Comparison of ENCODE assay signal across 8 cellular contexts in the genomic region with DNA sequence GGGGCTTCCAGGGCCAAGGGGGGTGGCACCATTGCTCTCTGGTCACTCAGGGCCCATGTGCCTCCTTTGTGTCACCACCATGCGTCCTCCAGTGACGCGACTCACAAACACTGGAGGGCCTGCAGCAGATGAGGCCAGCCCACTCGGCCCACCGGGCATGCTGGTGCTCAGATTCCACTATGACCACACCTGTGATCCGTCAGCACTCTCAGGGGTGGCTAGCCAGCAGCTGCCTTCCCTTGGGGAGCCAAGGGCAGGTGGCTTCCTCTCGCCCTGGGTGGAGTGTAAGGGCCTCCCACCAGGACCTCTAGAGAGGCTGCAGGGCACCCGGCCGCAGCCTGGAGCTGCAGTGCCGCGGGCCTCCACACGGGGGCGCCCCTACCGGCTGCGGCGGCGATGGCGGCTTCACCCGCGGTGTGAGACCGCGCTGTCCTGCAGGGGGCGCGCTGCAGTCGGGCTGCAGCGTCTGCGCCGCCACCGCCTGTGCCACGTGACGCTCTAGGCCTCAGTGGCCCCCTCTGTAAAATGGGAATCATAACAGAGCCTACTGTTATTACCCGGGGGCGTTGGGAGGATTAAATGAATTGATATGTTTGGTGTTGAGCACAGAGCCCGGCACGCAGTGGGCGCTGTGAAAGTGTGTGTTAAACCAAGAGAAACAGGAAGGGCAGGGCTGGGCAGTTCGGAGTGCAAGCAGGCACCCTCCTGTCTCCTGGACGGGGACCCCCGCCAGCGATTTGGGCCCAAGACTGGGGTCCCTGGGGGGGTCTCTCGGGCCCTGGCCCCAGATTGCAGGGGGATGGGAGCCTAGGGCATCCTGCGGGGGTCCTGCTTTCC.
DNase-seq lines count a peak whose midpoint lies in the region; ATAC-seq and TF ChIP-seq lines count a peak whose summit lies in the region.

No MANE protein-coding gene starts in this region.

- H3K36me3 Mint-ChIP-seq in mesothelial cell of epicardium, result no peaks in the 10 kb centered on the region

- ATAC-seq in GM21528 (IDR thresholded peaks at IDR 0.05; ENCODE audit: low FRiP score, unreplicated experiment), result no peak

- no peak overlapping the region for H3K27ac Mint-ChIP-seq in mesothelial cell of epicardium

- H3K4me3 Mint-ChIP-seq in mesothelial cell of epicardium, result no peak overlapping the region

- no peaks in the 10 kb centered on the region for H3K27me3 Mint-ChIP-seq in mesothelial cell of epicardium (ENCODE audit: low read depth)

- H3K4me1 Mint-ChIP-seq in mesothelial cell of epicardium, result peaks cover 32% of the 10 kb centered on the region

- H3K9me3 Mint-ChIP-seq in mesothelial cell of epicardium, result no peaks in the 10 kb centered on the region

- DNase-seq in activated CD4-positive, alpha-beta T cell treated with anti-CD3 and anti-CD28 coated beads for 48 hours, result peak; percentile 84
- DNase-seq in dermis blood vessel endothelial cell (peak; percentile 68), mesothelial cell of epicardium (ENCODE audit: low spot score in 2 of 2, unreplicated experiment in 2 of 2) (peak; percentile 35 to 72), DMS 273 treated with DMSO at 0.1 percent for 48 hours (lab: John Stamatoyannopoulos, UW) (no peak)
- DNase-seq in stimulated activated CD8-positive, alpha-beta memory T cell treated with anti-CD3 and anti-CD28 coated beads, Interleukin-7, amount 100 ng/mL, for 4 hours (ENCODE audit: low read depth in 2 of 2), result peak; percentile 34 to 60

- TF ChIP-seq CTCF in GM12873 (IDR thresholded peaks at IDR 0.05; ENCODE audit: insufficient read depth, low read depth, low read length, missing control alignments) (peak; percentile 99), LNCAP (IDR thresholded peaks at IDR 0.05) (peak; percentile 100), mesothelial cell of epicardium (IDR thresholded peaks at IDR 0.05; ENCODE audit: unreplicated experiment) (peak; percentile 99)
